Comparison of ENCODE assay signal across 13 cellular contexts in genomic region chr1:172699695-172700094, GRCh38. TPM values are rescaled to one million over a fixed set of nuclear protein-coding genes. Genes with fewer than 3 reads are reported as not detected.
A peak's percentile ranks its signal among the peaks of the same experiment; 100 is the strongest.
DNase-seq lines count a peak whose midpoint lies in the region; ATAC-seq and TF ChIP-seq lines count a peak whose summit lies in the region.
"Had no signal": no experiment of that assay in that cellular context is flagged by ENCODE, and none has a peak within 500 bp of the region (broad histone marks: within the 10 kb centered on the region; RNA-seq: fewer than 3 reads in every experiment).

No MANE protein-coding gene starts in this region.

- no peaks in the 10 kb centered on the region for H3F3A ChIP-seq in GM23338 (replicated peaks; ENCODE audit: low read depth)

- H3K27ac Mint-ChIP-seq in CD4-positive, alpha-beta memory T cell = peak overlapping the region in 6 of 7 donors; percentile 92 to 96 (median 94)
- H3K27ac Mint-ChIP-seq in activated CD8-positive, alpha-beta T cell treated with anti-CD3 and anti-CD28 coated beads for 36 hours = peak overlapping the region; percentile 95
- no peak overlapping the region for H3K27ac Mint-ChIP-seq in GM23338

- no peak for DNase-seq in CD4-positive, alpha-beta memory T cell
- no peak for DNase-seq in activated CD8-positive, alpha-beta T cell treated with anti-CD3 and anti-CD28 coated beads for 36 hours
- DNase-seq in left ventricle myocardium inferior = no peak
- DNase-seq in NCI-H2081 treated with DMSO at 0.1 percent for 48 hours (lab: John Stamatoyannopoulos, UW) = no peak
- DNase-seq in NCI-H1436 treated with DMSO at 0.1 percent for 48 hours (lab: John Stamatoyannopoulos, UW) = no peak
- no peak for DNase-seq in SIG-M5 (lab: John Stamatoyannopoulos, UW)
- DNase-seq in GM23338 (ENCODE audit: low spot score) = no peak
- DNase-seq: NCI-H1694, SJCRH30 had no signal

- no peak overlapping the region for H3K4me2 ChIP-seq in GM23338

- H2AFZ ChIP-seq in ACC112 (ENCODE audit: low read length, unreplicated experiment) (peak overlapping the region; percentile 60), GM23338 (no peak overlapping the region)

- no peak for ATAC-seq in activated CD8-positive, alpha-beta T cell treated with anti-CD3 and anti-CD28 coated beads for 36 hours
- no peak for ATAC-seq in GM23338

- POLR2A ChIA-PET in CD4-positive, alpha-beta memory T cell (lab: Charles Lee; ENCODE audit: partially characterized antibody) = interaction anchor here (0.6 to 2.7 kb wide), 17 partner anchors 9 to 167 kb away, joined by 3 to 25 read pairs (median 4); partner anchors contain the start of gene FASLG
- POLR2A ChIA-PET in activated CD8-positive, alpha-beta T cell treated with anti-CD3 and anti-CD28 coated beads for 36 hours (lab: Charles Lee) = interaction anchor here (0.6 to 2.5 kb wide), 9 partner anchors 9 to 127 kb away, joined by 3 to 9 read pairs (median 3); no protein-coding TSS in a partner anchor

- H3K9me2 ChIP-seq in GM23338 (ENCODE audit: insufficient read depth) = peaks cover 20% of the 10 kb centered on the region

- H3K9me3 Mint-ChIP-seq in CD4-positive, alpha-beta memory T cell = no peaks in the 10 kb centered on the region
- no peaks in the 10 kb centered on the region for H3K9me3 Mint-ChIP-seq in activated CD8-positive, alpha-beta T cell treated with anti-CD3 and anti-CD28 coated beads for 36 hours
- no peaks in the 10 kb centered on the region for H3K9me3 Mint-ChIP-seq in GM23338

- peaks cover 0 to 54% (median 30%) of the 10 kb centered on the region in 4 donors for H3K4me1 Mint-ChIP-seq in CD4-positive, alpha-beta memory T cell
- H3K4me1 Mint-ChIP-seq in activated CD8-positive, alpha-beta T cell treated with anti-CD3 and anti-CD28 coated beads for 36 hours (ENCODE audit: low read depth) = peaks cover 54% of the 10 kb centered on the region
- peaks cover 10% of the 10 kb centered on the region; the same call in 2 of the 3 replicates for H3K4me1 Mint-ChIP-seq in GM23338

- H3K27me3 Mint-ChIP-seq in CD4-positive, alpha-beta memory T cell = no peaks in the 10 kb centered on the region
- H3K27me3 Mint-ChIP-seq in activated CD8-positive, alpha-beta T cell treated with anti-CD3 and anti-CD28 coated beads for 36 hours = no peaks in the 10 kb centered on the region
- no peaks in the 10 kb centered on the region for H3K27me3 Mint-ChIP-seq in GM23338 (ENCODE audit: insufficient read depth, low read depth, poor library complexity)

- H3K27ac ChIP-seq in ACC112 (ENCODE audit: low read depth, low read length) = no peak overlapping the region
- peak overlapping the region; percentile 64 for H3K27ac ChIP-seq in CD4-positive, alpha-beta memory T cell (ENCODE audit: low read depth, low read length)
- H3K27ac ChIP-seq in left ventricle myocardium inferior (replicated peaks) = peak overlapping the region; percentile 62
- no peak overlapping the region for H3K27ac ChIP-seq in GM23338 (ENCODE audit: low read depth)
- H3K27ac ChIP-seq: SJCRH30 had no signal

- no peaks in the 10 kb centered on the region for H3K36me3 Mint-ChIP-seq in CD4-positive, alpha-beta memory T cell
- H3K36me3 Mint-ChIP-seq in activated CD8-positive, alpha-beta T cell treated with anti-CD3 and anti-CD28 coated beads for 36 hours (ENCODE audit: low read depth) = no peaks in the 10 kb centered on the region
- no peaks in the 10 kb centered on the region for H3K36me3 Mint-ChIP-seq in GM23338 (ENCODE audit: low read depth)

- H3K4me3 ChIP-seq in ACC112 (ENCODE audit: low read depth, low read length) (no peak overlapping the region), left ventricle myocardium inferior (no peak overlapping the region), GM23338 (no peak overlapping the region)
- H3K4me3 ChIP-seq in CD4-positive, alpha-beta memory T cell (ENCODE audit: low read length in 2 of 2) = peak overlapping the region; percentile 17 to 28
- H3K4me3 ChIP-seq: SJCRH30 had no signal

- H4K20me1 ChIP-seq in GM23338 (replicated peaks; ENCODE audit: insufficient read depth) = no peaks in the 10 kb centered on the region

- H3K79me2 ChIP-seq in ACC112 (ENCODE audit: control insufficient read depth, insufficient read depth, low read length, unreplicated experiment) (no peaks in the 10 kb centered on the region), GM23338 (replicated peaks; ENCODE audit: insufficient read depth) (no peaks in the 10 kb centered on the region)

- no peaks in the 10 kb centered on the region for H3K36me3 ChIP-seq in ACC112 (ENCODE audit: insufficient read depth, low read length)
- H3K36me3 ChIP-seq in CD4-positive, alpha-beta memory T cell (ENCODE audit: insufficient read depth, low read length) = no peaks in the 10 kb centered on the region
- H3K36me3 ChIP-seq in left ventricle myocardium inferior = no peaks in the 10 kb centered on the region
- no peaks in the 10 kb centered on the region for H3K36me3 ChIP-seq in GM23338 (ENCODE audit: insufficient read depth)
- H3K36me3 ChIP-seq: SJCRH30 had no signal

- H3K9me3 ChIP-seq in CD4-positive, alpha-beta memory T cell (ENCODE audit: control insufficient read depth in 1 of 2, low read length in 2 of 2) = no peaks in the 10 kb centered on the region
- no peaks in the 10 kb centered on the region for H3K9me3 ChIP-seq in left ventricle myocardium inferior (replicated peaks)
- H3K9me3 ChIP-seq: SJCRH30 had no signal

- H3K27me3 ChIP-seq in ACC112 (ENCODE audit: insufficient read depth, low read length) (no peaks in the 10 kb centered on the region), left ventricle myocardium inferior (ENCODE audit: low read depth) (no peaks in the 10 kb centered on the region), GM23338 (ENCODE audit: insufficient read depth) (no peaks in the 10 kb centered on the region)
- H3K27me3 ChIP-seq in CD4-positive, alpha-beta memory T cell (ENCODE audit: insufficient read depth, low read length) = no peaks in the 10 kb centered on the region
- H3K27me3 ChIP-seq: SJCRH30 had no signal

- H3K4me1 ChIP-seq in ACC112 (ENCODE audit: control insufficient read depth, insufficient read depth, low read length, unreplicated experiment) (peaks cover 17% of the 10 kb centered on the region), left ventricle myocardium inferior (peaks cover 15% of the 10 kb centered on the region), GM23338 (ENCODE audit: insufficient read depth) (peaks cover 8% of the 10 kb centered on the region; the same call in 1 of the 2 replicates)
- peaks cover 91% of the 10 kb centered on the region for H3K4me1 ChIP-seq in CD4-positive, alpha-beta memory T cell (ENCODE audit: insufficient read depth, low read length)
- H3K4me1 ChIP-seq: SJCRH30 had no signal

- no peak for TF ChIP-seq CTCF in activated CD8-positive, alpha-beta T cell treated with anti-CD3 and anti-CD28 coated beads for 36 hours (IDR thresholded peaks at IDR 0.05)
- TF ChIP-seq CTCF in left ventricle myocardium inferior (IDR thresholded peaks at IDR 0.05; ENCODE audit: borderline replicate concordance) (no peak), GM23338 (conservative IDR thresholded peaks at IDR 0.05; ENCODE audit: low read depth in 2 of 2) (no peak)

- CTCF ChIA-PET in CD4-positive, alpha-beta memory T cell (lab: Charles Lee; ENCODE audit: partially characterized antibody) = interaction anchor here (1.3 to 1.7 kb wide), 2 partner anchors 20 to 90 kb away, joined by 3 to 11 read pairs; no protein-coding TSS in a partner anchor
- CTCF ChIA-PET in activated CD8-positive, alpha-beta T cell treated with anti-CD3 and anti-CD28 coated beads for 36 hours (lab: Charles Lee) = interaction anchor here (1.0 to 3.6 kb wide), 5 partner anchors 9 to 89 kb away, joined by 4 to 10 read pairs (median 4); no protein-coding TSS in a partner anchor

- peak overlapping the region in 7 of 8 donors; percentile 69 to 85 (median 77) for H3K4me3 Mint-ChIP-seq in CD4-positive, alpha-beta memory T cell
- H3K4me3 Mint-ChIP-seq in activated CD8-positive, alpha-beta T cell treated with anti-CD3 and anti-CD28 coated beads for 36 hours = peak overlapping the region; percentile 50
- H3K4me3 Mint-ChIP-seq in GM23338 = no peak overlapping the region

- intact Hi-C loops in CD4-positive, alpha-beta memory T cell (cut with micrococcal nuclease) = loop anchor here (1.0 to 5.0 kb wide), 4 partner anchors 21 to 167 kb away; partner anchors contain the start of gene SUCO
- intact Hi-C loops in activated CD8-positive, alpha-beta T cell treated with anti-CD3 and anti-CD28 coated beads for 36 hours (cut with micrococcal nuclease) = loop anchor here (2.0 kb wide), 2 partner anchors 37 to 61 kb away; no protein-coding TSS in a partner anchor
- intact Hi-C loops in left ventricle myocardium inferior (cut with micrococcal nuclease) = no loop called here

TF ChIP-seq in GM23338, 12 proteins besides CTCF, POLR2A, EP300 and RAD21 (continues in another document):
- no peak for TF ChIP-seq EZH2 (IDR thresholded peaks at IDR 0.05; ENCODE audit: low read depth, unreplicated experiment)
- TF ChIP-seq REST (IDR thresholded peaks at IDR 0.05; ENCODE audit: unreplicated experiment) = no peak

RNA-seq across cellular contexts. Expression of gene FASLG, which starts 40.8 kb away (rescaled TPM):
- 1 to 10 TPM; 4.3 to 4.9 TPM for total RNA-seq in CD4-positive, alpha-beta memory T cell
- 1 to 10 TPM in 1 of 2 donors, under 1 TPM in 1; 0.81 to 2.5 TPM for polyA plus RNA-seq in CD4-positive, alpha-beta memory T cell
- 1 to 10 TPM; 7.0 to 8.4 TPM for total RNA-seq in activated CD8-positive, alpha-beta T cell treated with anti-CD3 and anti-CD28 coated beads for 36 hours
- not detected for total RNA-seq in left ventricle myocardium inferior
- not detected in 2 replicates for total RNA-seq in GM23338 (2014; rRNA removed; shearing (Covaris generic))
- polyA plus RNA-seq in GM23338 (2016; fragmentation: Nextera tagmentation; extraction: Ambion mirVana) = not detected in 2 replicates
- total RNA-seq: fibroblast of lung, renal cortical epithelial cell, SJCRH30, subcutaneous adipose tissue had no signal
- polyA plus RNA-seq: fibroblast of lung had no signal

Comparison
In these comparisons a context has a peak if more than half of its experiments do, and no peak if none do; other contexts are left out.
1. H3K27ac ChIP-seq: peak in CD4-positive, alpha-beta memory T cell (single experiment) and left ventricle myocardium inferior (single experiment); none in ACC112 (single experiment) and GM23338 (single experiment).
2. H3K4me3 ChIP-seq: peak in CD4-positive, alpha-beta memory T cell (2 of 2); none in ACC112 (single experiment), left ventricle myocardium inferior (single experiment) and GM23338 (single experiment).